In genomic region chr7:113764401-113765035, GRCh38 we compare ENCODE assay signal across 17 cellular contexts.
DNase-seq lines count a peak whose midpoint lies in the region; ATAC-seq and TF ChIP-seq lines count a peak whose summit lies in the region.
"Had no signal": no experiment of that assay in that cellular context is flagged by ENCODE, and none has a peak within 500 bp of the region (broad histone marks: within the 10 kb centered on the region; RNA-seq: fewer than 3 reads in every experiment).

No MANE protein-coding gene starts in this region.

- TF ChIP-seq CTCF in fibroblast of lung (conservative IDR thresholded peaks at IDR 0.05 in 1 of 2, IDR thresholded peaks at IDR 0.05 in 1 of 2; ENCODE audit: low read depth in 1 of 2, low read length in 2 of 2), result no peak

- H3K79me2 ChIP-seq in fibroblast of lung (ENCODE audit: control insufficient read depth, insufficient read depth, low read length), result no peaks in the 10 kb centered on the region

- H2AFZ ChIP-seq in fibroblast of lung (ENCODE audit: low read length), result no peak overlapping the region

- POLR2A ChIA-PET in CD8-positive, alpha-beta memory T cell (lab: Charles Lee), result no interaction called here

- H3K36me3 ChIP-seq in adipocyte (ENCODE audit: control insufficient read depth, insufficient read depth, low read length, severe bottlenecking), result no peaks in the 10 kb centered on the region
- H3K36me3 ChIP-seq in fibroblast of lung (ENCODE audit: control insufficient read depth, insufficient read depth, low read length), result no peaks in the 10 kb centered on the region
- H3K36me3 ChIP-seq in CD8-positive, alpha-beta memory T cell (ENCODE audit: insufficient read depth, low read length), result no peaks in the 10 kb centered on the region
- H3K36me3 ChIP-seq: BE2C had no signal

- CTCF ChIA-PET in CD8-positive, alpha-beta memory T cell (lab: Charles Lee), result no interaction called here

- H3K4me1 Mint-ChIP-seq in CD8-positive, alpha-beta memory T cell, result no peaks in the 10 kb centered on the region

- H3K36me3 Mint-ChIP-seq in CD8-positive, alpha-beta memory T cell, result no peaks in the 10 kb centered on the region

- H3K9ac ChIP-seq in adipocyte (ENCODE audit: low read length), result no peak overlapping the region
- no peak overlapping the region for H3K9ac ChIP-seq in fibroblast of lung (ENCODE audit: insufficient read depth, low read length)

- peaks cover 0 to 5% (median 0%) of the 10 kb centered on the region in 5 donors for H3K9me3 Mint-ChIP-seq in CD8-positive, alpha-beta memory T cell

- peaks cover 4% of the 10 kb centered on the region for H3K4me1 ChIP-seq in adipocyte (ENCODE audit: control insufficient read depth, insufficient read depth, low read length)
- H3K4me1 ChIP-seq in fibroblast of lung (ENCODE audit: control insufficient read depth, extremely low read depth, insufficient read depth, low read length), result no peaks in the 10 kb centered on the region
- no peaks in the 10 kb centered on the region for H3K4me1 ChIP-seq in CD8-positive, alpha-beta memory T cell (ENCODE audit: insufficient read depth, low read length)
- H3K4me1 ChIP-seq: BE2C had no signal

- no peaks in the 10 kb centered on the region for H4K20me1 ChIP-seq in fibroblast of lung (ENCODE audit: control insufficient read depth, extremely low read depth, insufficient read depth, low read length)

- DNase-seq in LHCN-M2 (ENCODE audit: low read depth) (peak; percentile 37), adipocyte (ENCODE audit: low read depth) (peak; percentile 13), fibroblast of lung (ENCODE audit: low read depth in 2 of 2) (peak; percentile 11 to 25), smooth muscle cell of the brain vasculature (ENCODE audit: low read depth, low spot score) (peak; percentile 46), GM19238 (ENCODE audit: insufficient read length, low spot score) (no peak)
- DNase-seq in CD8-positive, alpha-beta memory T cell, result no peak
- DNase-seq: BE2C; Calu3; CD4-positive, alpha-beta T cell; DMS53; IMR-90; Kasumi-1; NCI-H1436; NCI-H2029; NCI-H2171; NCI-H748 treated with DMSO at 0.1 percent for 48 hours had no signal

- H3K9me3 ChIP-seq in adipocyte (ENCODE audit: control insufficient read depth, low read length) (no peaks in the 10 kb centered on the region), fibroblast of lung (ENCODE audit: control insufficient read depth, insufficient read depth, low read depth, low read length) (no peaks in the 10 kb centered on the region)
- H3K9me3 ChIP-seq in CD8-positive, alpha-beta memory T cell (ENCODE audit: low read length), result no peaks in the 10 kb centered on the region
- H3K9me3 ChIP-seq: BE2C had no signal

- H3K27me3 ChIP-seq in adipocyte (replicated peaks; ENCODE audit: control insufficient read depth, insufficient read depth, low read length), result no peaks in the 10 kb centered on the region
- H3K27me3 ChIP-seq in fibroblast of lung (ENCODE audit: control insufficient read depth, insufficient read depth, low read length), result no peaks in the 10 kb centered on the region
- H3K27me3 ChIP-seq in CD8-positive, alpha-beta memory T cell (ENCODE audit: insufficient read depth, low read length, poor library complexity, severe bottlenecking), result no peaks in the 10 kb centered on the region
- H3K27me3 ChIP-seq: BE2C had no signal

- no peak for ATAC-seq in HG03521 (IDR thresholded peaks at IDR 0.05; ENCODE audit: unreplicated experiment)

- no peak overlapping the region for H3K4me3 ChIP-seq in adipocyte (ENCODE audit: low read length)
- no peak overlapping the region for H3K4me3 ChIP-seq in fibroblast of lung (replicated peaks in 1 of 4; ENCODE audit: control extremely low read depth in 1 of 4, insufficient read depth in 1 of 4, low read depth in 3 of 4, low read length in 4 of 4)
- H3K4me3 ChIP-seq in CD8-positive, alpha-beta memory T cell (ENCODE audit: low read length), result no peak overlapping the region

- H3K27me3 Mint-ChIP-seq in CD8-positive, alpha-beta memory T cell, result no peaks in the 10 kb centered on the region
- H3K27me3 Mint-ChIP-seq: CD4-positive, alpha-beta T cell had no signal

- no peak overlapping the region for H3K4me2 ChIP-seq in fibroblast of lung (ENCODE audit: extremely low read depth, insufficient read depth, low read length)

- no peak overlapping the region for H3K27ac Mint-ChIP-seq in CD8-positive, alpha-beta memory T cell
- H3K27ac Mint-ChIP-seq: CD4-positive, alpha-beta T cell had no signal

- H3K27ac ChIP-seq in fibroblast of lung (ENCODE audit: insufficient read depth, low read length), result no peak overlapping the region
- H3K27ac ChIP-seq in CD8-positive, alpha-beta memory T cell (ENCODE audit: low read depth, low read length), result no peak overlapping the region

- no peak overlapping the region for H3K4me3 Mint-ChIP-seq in CD8-positive, alpha-beta memory T cell
- H3K4me3 Mint-ChIP-seq: CD4-positive, alpha-beta T cell had no signal

Comparison
In these comparisons a context has a peak if more than half of its experiments do, and no peak if none do; other contexts are left out.
1. DNase-seq: peak in LHCN-M2 (single experiment), adipocyte (single experiment), fibroblast of lung (2 of 2) and smooth muscle cell of the brain vasculature (single experiment); none in GM19238 (single experiment) and CD8-positive, alpha-beta memory T cell (0 of 5).